In the genomic region with DNA sequence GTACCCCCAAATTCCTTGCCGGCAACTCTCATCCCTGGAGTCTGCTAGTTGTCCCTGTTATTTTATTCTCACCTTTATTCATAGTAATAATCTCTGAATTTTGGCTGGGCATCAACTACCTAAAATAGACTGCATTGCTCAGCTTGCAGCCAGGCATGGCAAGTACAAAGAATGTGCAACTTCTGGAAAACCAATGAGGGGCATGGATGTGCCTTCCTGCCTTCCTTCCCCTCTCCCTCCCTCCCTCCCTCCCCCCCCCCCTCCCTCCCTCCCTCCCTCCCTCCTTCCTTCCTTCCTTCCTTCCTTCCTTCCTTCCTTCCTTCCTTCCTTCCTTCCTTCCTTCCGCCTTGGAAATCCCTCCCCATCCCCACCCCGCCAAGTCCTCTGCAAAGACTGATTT, we compare ENCODE assay signal across 11 cellular contexts.
"Had no signal": no experiment of that assay in that cellular context is flagged by ENCODE, and none has a peak within 500 bp of the region (broad histone marks: within the 10 kb centered on the region; RNA-seq: fewer than 3 reads in every experiment).

No MANE protein-coding gene starts in this region.

- H3K9me3 ChIP-seq: HAP-1 had no signal

- FAIRE-seq: H1, H54 had no signal

- H2AFZ ChIP-seq: GM23248, GM23338 had no signal

- ATAC-seq: GM23338, HCT116 had no signal

- H3K4me1 ChIP-seq: HAP-1 had no signal

- H3K4me2 ChIP-seq: GM23338 had no signal

- H3K4me3 ChIP-seq: GM23248, GM23338, HAP-1 had no signal

- H3K27ac ChIP-seq: GM23248 had no signal

- DNase-seq: GM23248, GOT3, H7, H9, HCEC 1CT, HFFc6 had no signal

- H3K9ac ChIP-seq: GM23248 had no signal

- H3K36me3 ChIP-seq: HAP-1 had no signal
